8 cellular contexts compared by ENCODE assay signal in the genomic region with DNA sequence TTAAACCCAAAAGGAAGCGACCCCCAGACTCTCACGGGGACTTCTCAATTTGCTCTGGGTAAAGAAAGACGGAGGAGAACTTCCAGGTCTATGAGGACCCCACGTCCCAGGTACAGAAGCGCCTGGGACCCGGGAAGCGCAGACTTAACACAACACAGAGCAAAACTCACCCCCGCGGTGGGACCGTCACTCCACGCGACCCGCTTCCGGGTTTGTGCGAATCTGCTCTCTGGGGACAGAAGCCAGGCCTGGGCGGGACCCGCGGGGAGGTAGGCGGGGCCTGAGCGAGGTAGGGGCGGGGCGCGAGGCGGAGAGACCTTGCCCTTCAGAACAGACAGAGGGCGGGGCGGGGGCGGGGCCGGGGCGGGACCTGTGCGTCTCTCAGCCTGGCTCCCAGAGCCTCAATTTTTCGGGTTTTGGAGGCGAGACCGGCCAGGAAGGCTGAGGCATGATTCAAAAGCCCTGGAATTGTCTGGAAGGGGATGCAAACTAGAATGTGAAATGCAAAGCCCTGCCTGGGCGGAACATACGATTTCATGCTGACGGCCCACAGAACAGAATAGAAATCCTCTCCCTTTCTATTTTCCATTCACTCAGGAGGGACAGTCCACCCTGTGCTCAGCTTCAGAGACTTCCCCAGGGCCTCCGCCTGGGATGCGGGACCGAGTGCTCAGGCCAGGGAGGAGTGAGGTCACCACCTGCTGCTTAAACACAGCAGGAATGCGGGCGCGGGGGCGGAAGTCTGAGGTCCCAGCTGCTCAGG. TPM values are rescaled to one million over a fixed set of nuclear protein-coding genes. Genes with fewer than 3 reads are reported as not detected.
DNase-seq lines count a peak whose midpoint lies in the region; ATAC-seq lines count a peak whose summit lies in the region.

No MANE protein-coding gene starts in this region.

- peak; percentile 95 for ATAC-seq in HG02973 (IDR thresholded peaks at IDR 0.05; ENCODE audit: unreplicated experiment)
- peak; percentile 99 for ATAC-seq in activated CD4-positive, alpha-beta T cell treated with anti-CD3 and anti-CD28 coated beads for 36 hours
- ATAC-seq in left colon = peak; percentile 89

- POLR2A ChIA-PET in activated CD4-positive, alpha-beta T cell treated with anti-CD3 and anti-CD28 coated beads for 36 hours (lab: Charles Lee) = interaction anchor here (0.6 kb wide), 2 partner anchors 21 to 573 kb away, joined by 3 to 5 read pairs; a partner anchor contains a TSS

- peaks cover 31% of the 10 kb centered on the region for H3K36me3 Mint-ChIP-seq in activated CD4-positive, alpha-beta T cell treated with anti-CD3 and anti-CD28 coated beads for 36 hours (ENCODE audit: low read depth)

- CTCF ChIA-PET in activated CD4-positive, alpha-beta T cell treated with anti-CD3 and anti-CD28 coated beads for 36 hours (lab: Charles Lee) = interaction anchor here (0.6 kb wide), 1 partner anchor 140 kb away, joined by 3 read pairs; no protein-coding TSS in a partner anchor

- H3K27ac Mint-ChIP-seq in activated CD4-positive, alpha-beta T cell treated with anti-CD3 and anti-CD28 coated beads for 36 hours = peak overlapping the region; percentile 91

- intact Hi-C loops in activated CD4-positive, alpha-beta T cell treated with anti-CD3 and anti-CD28 coated beads for 36 hours (cut with DNase I, micrococcal nuclease) = loop anchor here (1.0 to 5.0 kb wide), 15 partner anchors 19 to 1240 kb away; a partner anchor contains a TSS
- intact Hi-C loops in left colon (cut with DNase I, micrococcal nuclease) = no loop called here

- H3K4me1 Mint-ChIP-seq in activated CD4-positive, alpha-beta T cell treated with anti-CD3 and anti-CD28 coated beads for 36 hours = peaks cover 18% of the 10 kb centered on the region

- H3K27ac ChIP-seq in cingulate gyrus (ENCODE audit: low read depth, low read length) = peak overlapping the region; percentile 29

- no peaks in the 10 kb centered on the region for H3K27me3 Mint-ChIP-seq in activated CD4-positive, alpha-beta T cell treated with anti-CD3 and anti-CD28 coated beads for 36 hours

- peak overlapping the region; percentile 90 for H3K4me3 Mint-ChIP-seq in activated CD4-positive, alpha-beta T cell treated with anti-CD3 and anti-CD28 coated beads for 36 hours

- peaks cover 14% of the 10 kb centered on the region for H3K9me3 Mint-ChIP-seq in activated CD4-positive, alpha-beta T cell treated with anti-CD3 and anti-CD28 coated beads for 36 hours (ENCODE audit: low read depth)

- DNase-seq in SKM-1 treated with dmso at 0.1 percent for 144 hours (lab: John Stamatoyannopoulos, UW; ENCODE audit: unreplicated experiment) = peak; percentile 6
- DNase-seq in SKM-1 (lab: John Stamatoyannopoulos, UW; ENCODE audit: unreplicated experiment) = no peak
- DNase-seq in NCI-H2196 (lab: John Stamatoyannopoulos, UW; ENCODE audit: unreplicated experiment) = peak; percentile 49
- DNase-seq in activated CD4-positive, alpha-beta T cell treated with anti-CD3 and anti-CD28 coated beads for 36 hours = peak; percentile 97
- peak; percentile 93 to 95 for DNase-seq in left colon
- peak; percentile 93 for DNase-seq in stimulated activated CD4-positive, alpha-beta T cell treated with anti-CD3 and anti-CD28 coated beads, Interleukin-1b, Interleukin-23, amount 100 ng/mL, for 48 hours

RNA-seq across cellular contexts. Expression of a gene that starts 19.3 kb away (rescaled TPM):
- 1 to 10 TPM; 5.1 to 5.5 TPM for total RNA-seq in activated CD4-positive, alpha-beta T cell treated with anti-CD3 and anti-CD28 coated beads for 36 hours
- 10 to 100 TPM; 11.4 to 18.3 TPM for total RNA-seq in left colon

RNA-seq across cellular contexts. Expression of a gene that starts 20.1 kb away (rescaled TPM):
- 10 to 100 TPM; 10.7 to 11.4 TPM for total RNA-seq in activated CD4-positive, alpha-beta T cell treated with anti-CD3 and anti-CD28 coated beads for 36 hours
- 10 to 100 TPM; 12.8 to 14.2 TPM for total RNA-seq in left colon

RNA-seq across cellular contexts. Expression of a gene that starts 45.1 kb away (rescaled TPM):
- 10 to 100 TPM; 10.8 to 12.2 TPM for total RNA-seq in activated CD4-positive, alpha-beta T cell treated with anti-CD3 and anti-CD28 coated beads for 36 hours
- total RNA-seq in left colon = 10 to 100 TPM; 14.6 to 20.9 TPM

Comparison
In these comparisons a context has a peak if more than half of its experiments do, and no peak if none do; other contexts are left out.
1. intact Hi-C loops: an anchor here in activated CD4-positive, alpha-beta T cell treated with anti-CD3 and anti-CD28 coated beads for 36 hours (1.0 to 5.0 kb wide); none called in left colon.